Comparison of ENCODE assay signal across 8 cellular contexts in the genomic region with DNA sequence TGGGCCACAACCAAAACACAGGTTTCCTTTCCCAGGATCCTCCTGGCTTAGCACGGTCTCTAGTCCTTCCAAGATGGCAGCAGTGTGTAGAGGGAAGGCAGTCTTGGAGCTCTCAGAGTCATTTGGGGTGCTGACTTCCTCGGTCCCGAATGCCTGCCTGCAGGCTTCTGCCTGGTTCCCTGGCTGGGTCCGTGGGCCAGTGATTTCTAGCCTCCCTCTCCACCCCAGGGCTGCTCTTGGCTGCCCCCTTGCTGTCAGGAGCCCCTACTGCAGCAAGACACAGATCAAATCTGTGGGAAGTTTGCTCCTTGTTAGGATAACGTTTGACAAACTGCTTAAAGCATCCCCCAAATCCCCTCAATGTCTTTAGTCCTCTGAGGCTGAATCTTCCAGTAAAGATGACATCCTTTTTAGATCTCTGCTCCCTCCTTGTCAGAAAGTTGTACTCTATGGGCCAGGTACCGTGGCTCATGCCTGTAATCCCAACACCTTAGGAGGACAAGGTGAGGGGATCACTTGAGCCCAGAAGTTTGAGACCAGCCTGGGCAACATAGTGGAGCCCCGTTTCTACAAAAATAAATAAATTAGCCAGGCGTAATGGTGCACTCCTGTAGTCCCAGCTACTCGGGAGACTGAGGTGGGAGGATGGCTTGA.
DNase-seq lines count a peak whose midpoint lies in the region; ATAC-seq and TF ChIP-seq lines count a peak whose summit lies in the region.

No MANE protein-coding gene starts in this region.

- no peaks in the 10 kb centered on the region for H3K4me1 ChIP-seq in naive thymus-derived CD4-positive, alpha-beta T cell (ENCODE audit: control insufficient read depth in 2 of 2, insufficient read depth in 2 of 2, low read length in 2 of 2)
- H3K4me1 ChIP-seq in thoracic aorta (ENCODE audit: control insufficient read depth in 1 of 2, low read depth in 2 of 2) = no peaks in the 10 kb centered on the region

- no peak overlapping the region for H3K27ac ChIP-seq in naive thymus-derived CD4-positive, alpha-beta T cell (ENCODE audit: low read depth, low read length)
- H3K27ac ChIP-seq in thoracic aorta = no peak overlapping the region

- DNase-seq in EL = peak; percentile 32
- DNase-seq in activated CD4-positive, alpha-beta T cell treated with anti-CD3 and anti-CD28 coated beads, Interleukin-2, amount 10 ng/mL, durations not matched to agents 7 days and 5 days = peak; percentile 56
- DNase-seq in effector memory CD8-positive, alpha-beta T cell = peak; percentile 27 to 43 (median 38)
- peak in 8 of 9 donors; percentile 10 to 60 (median 43) for DNase-seq in naive thymus-derived CD4-positive, alpha-beta T cell
- no peak for DNase-seq in thoracic aorta (ENCODE audit: low spot score)
- DNase-seq in DMS114 treated with DMSO at 0.1 percent for 48 hours (lab: John Stamatoyannopoulos, UW; ENCODE audit: unreplicated experiment) = no peak

- POLR2A ChIA-PET in activated CD4-positive, alpha-beta T cell treated with anti-CD3 and anti-CD28 coated beads, Interleukin-2, amount 10 ng/mL, durations not matched to agents 7 days and 5 days (lab: Charles Lee) = no interaction called here
- POLR2A ChIA-PET in naive thymus-derived CD4-positive, alpha-beta T cell (lab: Charles Lee) = no interaction called here

- H3K4me3 Mint-ChIP-seq in activated CD4-positive, alpha-beta T cell treated with anti-CD3 and anti-CD28 coated beads, Interleukin-2, amount 10 ng/mL, durations not matched to agents 7 days and 5 days = no peak overlapping the region
- H3K4me3 Mint-ChIP-seq in effector memory CD8-positive, alpha-beta T cell = no peak overlapping the region
- H3K4me3 Mint-ChIP-seq in naive thymus-derived CD4-positive, alpha-beta T cell = peak overlapping the region in 1 of 10 donors; percentile 17

- no peak overlapping the region for H3K4me3 ChIP-seq in naive thymus-derived CD4-positive, alpha-beta T cell (ENCODE audit: low read length)
- no peak overlapping the region for H3K4me3 ChIP-seq in thoracic aorta

- H3K9me3 Mint-ChIP-seq in activated CD4-positive, alpha-beta T cell treated with anti-CD3 and anti-CD28 coated beads, Interleukin-2, amount 10 ng/mL, durations not matched to agents 7 days and 5 days = no peaks in the 10 kb centered on the region
- H3K9me3 Mint-ChIP-seq in effector memory CD8-positive, alpha-beta T cell = no peaks in the 10 kb centered on the region
- H3K9me3 Mint-ChIP-seq in naive thymus-derived CD4-positive, alpha-beta T cell = peaks cover 0 to 4% (median 0%) of the 10 kb centered on the region in 11 donors

- ATAC-seq in effector memory CD8-positive, alpha-beta T cell (replicated peaks) = peak; percentile 54
- ATAC-seq in naive thymus-derived CD4-positive, alpha-beta T cell = peak; percentile 71
- no peak for ATAC-seq in thoracic aorta (ENCODE audit: insufficient number of reproducible peaks, low FRiP score, low read depth)
- ATAC-seq in GM21423 (IDR thresholded peaks at IDR 0.05; ENCODE audit: unreplicated experiment) = no peak

- peaks cover 23% of the 10 kb centered on the region for H3K27me3 Mint-ChIP-seq in activated CD4-positive, alpha-beta T cell treated with anti-CD3 and anti-CD28 coated beads, Interleukin-2, amount 10 ng/mL, durations not matched to agents 7 days and 5 days
- peaks cover 12 to 57% of the 10 kb centered on the region in 2 donors for H3K27me3 Mint-ChIP-seq in effector memory CD8-positive, alpha-beta T cell
- peaks cover 0 to 28% (median 10%) of the 10 kb centered on the region in 5 donors for H3K27me3 Mint-ChIP-seq in naive thymus-derived CD4-positive, alpha-beta T cell

- no peaks in the 10 kb centered on the region for H3K27me3 ChIP-seq in naive thymus-derived CD4-positive, alpha-beta T cell (ENCODE audit: control insufficient read depth in 2 of 2, insufficient read depth in 2 of 2, low read length in 2 of 2)
- H3K27me3 ChIP-seq in thoracic aorta (replicated peaks; ENCODE audit: insufficient read depth) = no peaks in the 10 kb centered on the region

- H3K4me1 Mint-ChIP-seq in activated CD4-positive, alpha-beta T cell treated with anti-CD3 and anti-CD28 coated beads, Interleukin-2, amount 10 ng/mL, durations not matched to agents 7 days and 5 days = peaks cover 17% of the 10 kb centered on the region
- peaks cover 4 to 13% of the 10 kb centered on the region in 2 donors for H3K4me1 Mint-ChIP-seq in effector memory CD8-positive, alpha-beta T cell (ENCODE audit: low read depth in 2 of 2)
- peaks cover 0 to 26% (median 14%) of the 10 kb centered on the region in 7 donors for H3K4me1 Mint-ChIP-seq in naive thymus-derived CD4-positive, alpha-beta T cell

- H3K9me3 ChIP-seq in naive thymus-derived CD4-positive, alpha-beta T cell (ENCODE audit: control insufficient read depth in 2 of 3, low read length in 3 of 3) = no peaks in the 10 kb centered on the region
- H3K9me3 ChIP-seq in thoracic aorta = no peaks in the 10 kb centered on the region

- H3K27ac Mint-ChIP-seq in activated CD4-positive, alpha-beta T cell treated with anti-CD3 and anti-CD28 coated beads, Interleukin-2, amount 10 ng/mL, durations not matched to agents 7 days and 5 days = no peak overlapping the region
- H3K27ac Mint-ChIP-seq in effector memory CD8-positive, alpha-beta T cell = no peak overlapping the region
- peak overlapping the region in 2 of 9 donors; percentile 19 to 49 for H3K27ac Mint-ChIP-seq in naive thymus-derived CD4-positive, alpha-beta T cell

- no peaks in the 10 kb centered on the region for H3K36me3 Mint-ChIP-seq in activated CD4-positive, alpha-beta T cell treated with anti-CD3 and anti-CD28 coated beads, Interleukin-2, amount 10 ng/mL, durations not matched to agents 7 days and 5 days (ENCODE audit: low read depth)
- no peaks in the 10 kb centered on the region for H3K36me3 Mint-ChIP-seq in effector memory CD8-positive, alpha-beta T cell (ENCODE audit: insufficient read depth)
- no peaks in the 10 kb centered on the region for H3K36me3 Mint-ChIP-seq in naive thymus-derived CD4-positive, alpha-beta T cell

- intact Hi-C loops in naive thymus-derived CD4-positive, alpha-beta T cell (cut with micrococcal nuclease) = loop anchor here (1.0 to 10.0 kb wide), 7 partner anchors 28 to 562 kb away; no protein-coding TSS in a partner anchor

- TF ChIP-seq CTCF in LNCAP (IDR thresholded peaks at IDR 0.05) (peak; percentile 96), thoracic aorta (IDR thresholded peaks at IDR 0.05) (peak; percentile 35)

- H3K36me3 ChIP-seq in naive thymus-derived CD4-positive, alpha-beta T cell (ENCODE audit: control insufficient read depth in 2 of 3, insufficient read depth in 3 of 3, low read length in 3 of 3) = no peaks in the 10 kb centered on the region
- H3K36me3 ChIP-seq in thoracic aorta = no peaks in the 10 kb centered on the region

- CTCF ChIA-PET in activated CD4-positive, alpha-beta T cell treated with anti-CD3 and anti-CD28 coated beads, Interleukin-2, amount 10 ng/mL, durations not matched to agents 7 days and 5 days (lab: Charles Lee) = interaction anchor here (0.8 kb wide), 1 partner anchor 60 kb away, joined by 3 read pairs; no protein-coding TSS in a partner anchor
- CTCF ChIA-PET in naive thymus-derived CD4-positive, alpha-beta T cell (lab: Charles Lee) = interaction anchor here (0.8 kb wide), 1 partner anchor 266 kb away, joined by 4 read pairs; no protein-coding TSS in a partner anchor

Comparison
In these comparisons a context has a peak if more than half of its experiments do, and no peak if none do; other contexts are left out.
1. DNase-seq: peak in EL (single experiment), activated CD4-positive, alpha-beta T cell treated with anti-CD3 and anti-CD28 coated beads, Interleukin-2, amount 10 ng/mL, durations not matched to agents 7 days and 5 days (single experiment), effector memory CD8-positive, alpha-beta T cell (3 of 3) and naive thymus-derived CD4-positive, alpha-beta T cell (8 of 9); none in thoracic aorta (single experiment) and DMS114 treated with DMSO at 0.1 percent for 48 hours (single experiment).
2. ATAC-seq: peak in effector memory CD8-positive, alpha-beta T cell (single experiment) and naive thymus-derived CD4-positive, alpha-beta T cell (single experiment); none in thoracic aorta (single experiment) and GM21423 (single experiment).